11 cellular contexts compared by ENCODE assay signal in genomic region chr1:110800079-110800478, GRCh38.
"Had no signal": no experiment of that assay in that cellular context is flagged by ENCODE, and none has a peak within 500 bp of the region (broad histone marks: within the 10 kb centered on the region; RNA-seq: fewer than 3 reads in every experiment).

No MANE protein-coding gene starts in this region.

- DNase-seq: activated B cell treated with CpG ODN at 0.5 μM for 24 hours; activated CD4-positive, alpha-beta T cell treated with anti-CD3 and anti-CD28 coated beads, Interleukin-2, amount 10 ng/mL, durations not matched to agents 24 days and 14 days; activated naive CD4-positive, alpha-beta T cell treated with Interleukin-2 at 50 U/mL for 16 hours; esophagus squamous epithelium; foreskin fibroblast; left cardiac atrium; naive B cell; pancreas had no signal

- H3K4me1 Mint-ChIP-seq: activated CD4-positive, alpha-beta T cell treated with anti-CD3 and anti-CD28 coated beads, Interleukin-2, amount 10 ng/mL, durations not matched to agents 24 days and 14 days had no signal

- H3K27me3 ChIP-seq: cardiac muscle cell, esophagus squamous epithelium had no signal

- H3K4me1 ChIP-seq: esophagus squamous epithelium, pancreas had no signal

- ATAC-seq: left cardiac atrium, pancreas had no signal

- FAIRE-seq: endometrium, pancreas had no signal

- H3K27ac ChIP-seq: cardiac muscle cell, esophagus squamous epithelium, pancreas had no signal

- H3K27ac Mint-ChIP-seq: activated B cell treated with CpG ODN at 0.5 μM for 24 hours; activated CD4-positive, alpha-beta T cell treated with anti-CD3 and anti-CD28 coated beads, Interleukin-2, amount 10 ng/mL, durations not matched to agents 24 days and 14 days; naive B cell had no signal

- H3K27me3 Mint-ChIP-seq: activated B cell treated with CpG ODN at 0.5 μM for 24 hours, naive B cell had no signal

- H3K36me3 ChIP-seq: cardiac muscle cell, esophagus squamous epithelium, pancreas had no signal

- H3K9me3 ChIP-seq: esophagus squamous epithelium, pancreas had no signal

- H3K4me3 Mint-ChIP-seq: activated B cell treated with CpG ODN at 0.5 μM for 24 hours; activated CD4-positive, alpha-beta T cell treated with anti-CD3 and anti-CD28 coated beads, Interleukin-2, amount 10 ng/mL, durations not matched to agents 24 days and 14 days; naive B cell had no signal

- H3K4me3 ChIP-seq: cardiac muscle cell, esophagus squamous epithelium, lung, pancreas had no signal
